12 cellular contexts compared by ENCODE assay signal in the genomic region with DNA sequence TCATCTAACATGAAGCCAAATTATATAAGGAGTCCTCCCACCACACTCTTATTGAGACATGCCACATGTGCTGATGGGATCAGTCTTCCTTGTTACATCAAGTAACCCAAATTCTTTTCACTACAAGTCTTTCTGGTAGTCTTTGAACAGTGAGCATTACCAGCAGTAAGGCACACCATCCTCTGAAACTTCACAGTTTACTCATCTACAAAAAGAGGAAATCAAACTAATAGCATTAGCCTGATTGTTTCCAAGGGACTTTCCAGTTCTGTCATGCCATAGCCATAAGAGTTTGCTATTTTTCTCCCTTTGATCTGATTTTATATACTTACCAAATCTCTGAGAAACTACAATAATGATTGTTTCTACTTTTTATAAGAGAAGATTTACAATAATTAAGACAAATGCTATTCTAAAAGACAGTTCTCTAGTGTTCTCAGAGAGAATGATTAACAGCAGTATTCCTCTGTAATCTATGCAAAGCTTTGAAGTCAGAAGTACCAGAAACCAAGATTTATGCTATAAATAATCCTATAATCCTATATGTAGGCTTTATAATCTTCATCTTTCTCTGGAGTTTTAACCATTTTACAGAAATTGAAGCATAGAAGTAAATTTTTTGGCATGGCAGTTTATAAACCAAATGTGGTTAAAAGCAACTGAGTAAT.
DNase-seq lines count a peak whose midpoint lies in the region; ATAC-seq and TF ChIP-seq lines count a peak whose summit lies in the region.
"Had no signal": no experiment of that assay in that cellular context is flagged by ENCODE, and none has a peak within 500 bp of the region (broad histone marks: within the 10 kb centered on the region; RNA-seq: fewer than 3 reads in every experiment).

No MANE protein-coding gene starts in this region.

- DNase-seq in GM13976 (ENCODE audit: low spot score) (peak; percentile 74), retina (no peak), UCSD-AML1 (lab: John Stamatoyannopoulos, UW; ENCODE audit: unreplicated experiment) (no peak), NCI-H1417 treated with DMSO at 0.1 percent for 48 hours (lab: John Stamatoyannopoulos, UW) (no peak)
- no peak for DNase-seq in NK-92 treated with Interleukin-12 subunit alpha and Interleukin-12 subunit beta, amount 100 ng/mL, for 24 hours (lab: John Stamatoyannopoulos, UW)
- DNase-seq: cerebellar nuclear complex; NCI-H1105 treated with DMSO at 0.1 percent for 48 hours; Peyer's patch; stimulated activated naive CD8-positive, alpha-beta T cell treated with anti-CD3 and anti-CD28 coated beads, Interleukin-15, Interleukin-2, amounts not matched to agents 100 U/mL and 50 U/mL, for 24 hours had no signal

- TF ChIP-seq CTCF in GM13976 (IDR thresholded peaks at IDR 0.05; ENCODE audit: borderline replicate concordance, control extremely low read depth, extremely low read depth, insufficient read depth, missing control alignments): no peak

- ATAC-seq in GM19438 (IDR thresholded peaks at IDR 0.05; ENCODE audit: low read depth, unreplicated experiment): peak; percentile 99
- ATAC-seq in HG02840 (IDR thresholded peaks at IDR 0.05; ENCODE audit: low FRiP score, unreplicated experiment): peak; percentile 100
- peak; percentile 100 for ATAC-seq in HG03469 (IDR thresholded peaks at IDR 0.05; ENCODE audit: unreplicated experiment)
- ATAC-seq: stimulated activated naive CD8-positive, alpha-beta T cell treated with anti-CD3 and anti-CD28 coated beads, Interleukin-15, Interleukin-2, amounts not matched to agents 100 U/mL and 50 U/mL, for 24 hours had no signal

- in situ Hi-C loops in GM13976 (cut with MboI; ENCODE audit: low sequenced_read_pairs, unreplicated experiment): no loop called here
